Comparison of ENCODE assay signal across 23 cellular contexts in the genomic region with DNA sequence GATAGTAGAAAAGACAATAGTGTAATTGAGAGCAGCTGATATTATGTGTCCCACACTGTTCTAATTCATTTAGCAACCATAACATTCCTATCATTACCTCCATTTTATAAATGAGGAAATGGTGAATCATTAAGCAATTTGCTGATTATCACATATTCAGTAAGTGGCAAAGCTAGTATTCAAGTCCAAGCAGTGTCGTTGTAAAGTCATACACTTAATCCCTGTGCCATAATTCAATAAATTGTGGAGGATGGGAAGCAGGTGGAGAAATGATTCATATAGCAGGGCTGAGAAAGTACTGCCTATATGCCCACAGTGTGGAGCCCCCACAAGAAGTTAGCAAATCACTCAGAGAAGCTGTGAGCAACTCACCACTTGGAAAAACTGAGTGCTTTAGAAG.
"Had no signal": no experiment of that assay in that cellular context is flagged by ENCODE, and none has a peak within 500 bp of the region (broad histone marks: within the 10 kb centered on the region; RNA-seq: fewer than 3 reads in every experiment).

No MANE protein-coding gene starts in this region.

- H3K9me3 ChIP-seq: left ventricle myocardium inferior, neutrophil, tibial nerve, uterus had no signal

- FAIRE-seq: keratinocyte had no signal

- H3K36me3 ChIP-seq: left ventricle myocardium inferior, neural progenitor cell, neutrophil, spleen, tibial nerve, uterus had no signal

- H3K4me3 ChIP-seq: left ventricle myocardium inferior, lung, neural progenitor cell, skin epidermis, spleen, tibial nerve, uterus had no signal

- DNase-seq: hippocampal formation; left ventricle myocardium inferior; mesendoderm; naive B cell; natural killer cell; nephron progenitor cell; occipital lobe; retina; right cardiac atrium; spleen; stimulated activated CD4-positive, alpha-beta T cell treated with anti-CD3 and anti-CD28 coated beads, Interleukin-4, amount 100 ng/mL, for 4 hours; stimulated activated CD8-positive, alpha-beta memory T cell treated with anti-CD3 and anti-CD28 coated beads, Interleukin-4, amount 100 ng/mL, for 48 hours; stimulated activated naive CD4-positive, alpha-beta T cell treated with Interleukin-2 at 50 U/mL for 16 hours; stimulated activated naive CD8-positive, alpha-beta T cell treated with anti-CD3 and anti-CD28 coated beads, Interleukin-15, amount 100 ng/mL, for 72 hours; substantia nigra; uterus had no signal

- H3K27me3 ChIP-seq: neural progenitor cell, neutrophil, spleen, tibial nerve, uterus had no signal

- H3K27ac ChIP-seq: left ventricle myocardium inferior, neural progenitor cell, neutrophil, parathyroid adenoma, skin epidermis, spleen, tibial nerve, uterus had no signal

- H3K4me1 ChIP-seq: left ventricle myocardium inferior, parathyroid adenoma, spleen, tibial nerve, uterus had no signal
